In genomic region chr16:48479319-48479718, GRCh38 we compare ENCODE assay signal across 24 cellular contexts.
"Had no signal": no experiment of that assay in that cellular context is flagged by ENCODE, and none has a peak within 500 bp of the region (broad histone marks: within the 10 kb centered on the region; RNA-seq: fewer than 3 reads in every experiment).

No MANE protein-coding gene starts in this region.

- DNase-seq: activated CD4-positive, alpha-beta memory T cell treated with anti-CD3 and anti-CD28 coated beads, Interleukin-2, amount 10 ng/mL, durations not matched to agents 7 days and 5 days; activated CD4-positive, alpha-beta T cell treated with anti-CD3 and anti-CD28 coated beads, Interleukin-2, amount 50 U/mL, for 1 hour; activated CD4-positive, CD25-positive, alpha-beta regulatory T cell; activated naive CD4-positive, alpha-beta T cell treated with Interleukin-2 at 50 U/mL for 16 hours; activated naive CD8-positive, alpha-beta T cell treated with anti-CD3 and anti-CD28 coated beads, Interleukin-2, amount 50 U/mL, for 24 hours; activated T-cell treated with anti-CD3 and anti-CD28 coated beads for 4 hours; amniotic stem cell; body of pancreas; central memory CD4-positive, alpha-beta T cell; Karpas-422; NCI-H1048; NCI-H146; NCI-H187 treated with DMSO at 0.1 percent for 48 hours; NCI-H2081 treated with DMSO at 0.1 percent for 48 hours; NCI-H345; NCI-H510A; NCI-H526 treated with DMSO at 0.1 percent for 48 hours; PC-9; SHP77 treated with DMSO at 0.1 percent for 48 hours had no signal

- H3K4me3 Mint-ChIP-seq: activated CD4-positive, alpha-beta memory T cell treated with anti-CD3 and anti-CD28 coated beads, Interleukin-2, amount 10 ng/mL, durations not matched to agents 7 days and 5 days; activated naive CD8-positive, alpha-beta T cell treated with anti-CD3 and anti-CD28 coated beads, Interleukin-2, amount 50 U/mL, for 24 hours; T-helper 1 cell treated with Interleukin-12 subunit alpha and Interleukin-12 subunit beta and Interleukin-4 antibody, amounts not matched to agents 30 μg/mL and 1 μg/mL, for 36 hours had no signal

- ATAC-seq: activated naive CD8-positive, alpha-beta T cell treated with anti-CD3 and anti-CD28 coated beads, Interleukin-2, amount 50 U/mL, for 24 hours; body of pancreas; K562 had no signal

- H3K9me3 ChIP-seq: ascending aorta, body of pancreas had no signal

- H3K27ac ChIP-seq: ascending aorta, body of pancreas, PC-9 had no signal

- H3K36me3 ChIP-seq: ascending aorta had no signal

- FAIRE-seq: bronchial epithelial cell, K562 had no signal

- H3K27ac Mint-ChIP-seq: activated CD4-positive, alpha-beta memory T cell treated with anti-CD3 and anti-CD28 coated beads, Interleukin-2, amount 10 ng/mL, durations not matched to agents 7 days and 5 days; activated naive CD4-positive, alpha-beta T cell treated with anti-CD3 and anti-CD28 coated beads, Interleukin-2, amount 50 U/mL, for 72 hours; activated naive CD8-positive, alpha-beta T cell treated with anti-CD3 and anti-CD28 coated beads, Interleukin-2, amount 50 U/mL, for 24 hours; T-helper 1 cell treated with Interleukin-12 subunit alpha and Interleukin-12 subunit beta and Interleukin-4 antibody, amounts not matched to agents 30 μg/mL and 1 μg/mL, for 36 hours had no signal

- H3K4me1 ChIP-seq: body of pancreas had no signal

- H3K9me3 Mint-ChIP-seq: T-helper 1 cell treated with Interleukin-12 subunit alpha and Interleukin-12 subunit beta and Interleukin-4 antibody, amounts not matched to agents 30 μg/mL and 1 μg/mL, for 36 hours had no signal

- H3K27me3 ChIP-seq: ascending aorta, body of pancreas had no signal

- H2AFZ ChIP-seq: PC-9 had no signal

- H3K4me2 ChIP-seq: PC-9 had no signal

- H3K4me1 Mint-ChIP-seq: activated CD4-positive, alpha-beta memory T cell treated with anti-CD3 and anti-CD28 coated beads, Interleukin-2, amount 10 ng/mL, durations not matched to agents 7 days and 5 days; activated naive CD8-positive, alpha-beta T cell treated with anti-CD3 and anti-CD28 coated beads, Interleukin-2, amount 50 U/mL, for 24 hours had no signal

- H3K4me3 ChIP-seq: ascending aorta, body of pancreas, K562, PC-9 had no signal
